Comparison of ENCODE assay signal across 18 cellular contexts in genomic region chr4:86512631-86513030, GRCh38.
"Had no signal": no experiment of that assay in that cellular context is flagged by ENCODE, and none has a peak within 500 bp of the region (broad histone marks: within the 10 kb centered on the region; RNA-seq: fewer than 3 reads in every experiment).

No MANE protein-coding gene starts in this region.

- H3K4me3 ChIP-seq: Peyer's patch, SJCRH30 had no signal

- H3K9me3 ChIP-seq: Peyer's patch, SJCRH30 had no signal

- H3K36me3 ChIP-seq: Peyer's patch, SJCRH30 had no signal

- H3K27ac ChIP-seq: HL-60, Peyer's patch, SJCRH30 had no signal

- H3K4me1 ChIP-seq: Peyer's patch had no signal

- DNase-seq: KBM-7, MM.1S, NCI-H1092 treated with DMSO at 0.1 percent for 48 hours, NCI-H1436, NCI-H187, NCI-H2029, NCI-H2081 treated with DMSO at 0.1 percent for 48 hours, NCI-H2171, NCI-H226, NCI-H446, NCI-H510A, NCI-H524 treated with DMSO at 0.1 percent for 48 hours, NCI-H69, NCI-H774, Peyer's patch, SHP77 treated with DMSO at 0.1 percent for 48 hours, SJCRH30 had no signal

- H3K27me3 ChIP-seq: Peyer's patch, SJCRH30 had no signal
